8 cellular contexts compared by ENCODE assay signal in the genomic region with DNA sequence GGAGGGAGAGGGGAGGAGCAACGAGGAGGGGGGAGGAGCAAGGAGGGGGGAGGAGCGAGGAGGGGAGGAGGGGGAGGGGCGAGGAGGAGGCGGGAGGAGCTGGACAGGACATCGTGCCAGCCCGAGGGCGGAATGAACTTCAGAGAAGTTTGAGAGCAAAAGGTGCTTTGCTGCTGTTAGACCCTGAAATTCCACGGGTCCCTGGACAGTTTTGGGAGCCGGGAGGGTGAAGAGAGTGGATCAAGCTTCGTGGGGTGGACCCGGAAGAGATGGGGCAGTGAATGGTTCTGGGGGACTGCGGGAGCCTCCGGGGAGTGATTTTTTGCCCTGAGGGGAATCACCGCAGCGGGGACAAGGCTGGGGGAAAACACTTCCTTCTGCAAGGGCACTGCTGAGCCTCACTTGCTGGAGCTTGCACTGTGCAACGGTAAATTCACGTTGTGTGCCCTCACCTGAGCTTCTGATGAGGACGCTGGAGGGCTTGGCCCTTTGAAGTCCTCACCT. TPM values are rescaled to one million over a fixed set of nuclear protein-coding genes. Genes with fewer than 3 reads are reported as not detected.
DNase-seq lines count a peak whose midpoint lies in the region; ATAC-seq and TF ChIP-seq lines count a peak whose summit lies in the region.

No MANE protein-coding gene starts in this region.

- no peak overlapping the region for H3K9ac ChIP-seq in PC-3 (ENCODE audit: low read length)

- H3K9me2 ChIP-seq in PC-3 (replicated peaks; ENCODE audit: low read length) = no peaks in the 10 kb centered on the region

- TF ChIP-seq POLR2A in adrenal gland (IDR thresholded peaks at IDR 0.05) = no peak

- intact Hi-C loops in PC-3 (cut with micrococcal nuclease) = no loop called here
- intact Hi-C loops in adrenal gland (cut with DNase I) = no loop called here

- no TSS peak for BruUV-seq in PC-3 (replicated peaks; lab: Mats Ljungman, UMichigan)

- POLR2A ChIA-PET in GM10248 (lab: Yijun Ruan, JAX) = no interaction called here
- POLR2A ChIA-PET in PC-3 (lab: Charles Lee; ENCODE audit: unreplicated experiment) = interaction anchor here (0.6 to 0.7 kb wide), 2 partner anchors 61 to 181 kb away, joined by 3 read pairs; a partner anchor contains a TSS

- H3K27me3 ChIP-seq in PC-3 (ENCODE audit: low read length) = no peaks in the 10 kb centered on the region
- no peaks in the 10 kb centered on the region for H3K27me3 ChIP-seq in adrenal gland
- H3K27me3 ChIP-seq in mononuclear cell (ENCODE audit: insufficient read depth, low read length) = no peaks in the 10 kb centered on the region

- DNase-seq in GM10248 (ENCODE audit: extremely low spot score) (peak; percentile 72), PC-3 (peak; percentile 41), adrenal gland (peak in 4 of 7 donors; percentile 34 to 56 (median 43)), foreskin melanocyte (no peak)

- no peaks in the 10 kb centered on the region for H3K9me3 ChIP-seq in PC-3 (ENCODE audit: low read length)
- H3K9me3 ChIP-seq in adrenal gland (replicated peaks in 1 of 3) = no peaks in the 10 kb centered on the region
- no peaks in the 10 kb centered on the region for H3K9me3 ChIP-seq in mononuclear cell (ENCODE audit: low read depth, low read length)

- ATAC-seq in PC-3 (peak; percentile 55), GM18867 (IDR thresholded peaks at IDR 0.05; ENCODE audit: unreplicated experiment) (no peak), HG03342 (IDR thresholded peaks at IDR 0.05; ENCODE audit: unreplicated experiment) (no peak), HG02610 (IDR thresholded peaks at IDR 0.05; ENCODE audit: unreplicated experiment) (no peak)

- peak overlapping the region; percentile 90 for H2AFZ ChIP-seq in PC-3 (ENCODE audit: low read length)

- H4K20me1 ChIP-seq in PC-3 (ENCODE audit: low read length) = no peaks in the 10 kb centered on the region

- H3K79me2 ChIP-seq in PC-3 (ENCODE audit: low read length) = no peaks in the 10 kb centered on the region

- H3K27ac ChIP-seq in PC-3 (ENCODE audit: low read length) = no peak overlapping the region
- peak overlapping the region in 4 of 5 donors; percentile 10 to 91 (median 64) for H3K27ac ChIP-seq in adrenal gland

- CTCF ChIA-PET in GM10248 (lab: Yijun Ruan, JAX) = interaction anchor here (1.4 to 4.0 kb wide), 3 partner anchors 9 to 50 kb away, joined by 4 to 28 read pairs (median 5); no protein-coding TSS in a partner anchor
- CTCF ChIA-PET in PC-3 (lab: Charles Lee) = no interaction called here

- TF ChIP-seq CTCF in GM10248 (IDR thresholded peaks at IDR 0.05; ENCODE audit: control extremely low read depth, extremely low read depth, low read depth, missing control alignments) = no peak
- no peak for TF ChIP-seq CTCF in PC-3 (conservative IDR thresholded peaks at IDR 0.05; ENCODE audit: low read depth, low read length)
- TF ChIP-seq CTCF in adrenal gland (IDR thresholded peaks at IDR 0.05) = no peak

- no peaks in the 10 kb centered on the region for H3K36me3 ChIP-seq in PC-3 (ENCODE audit: low read depth, low read length)
- no peaks in the 10 kb centered on the region for H3K36me3 ChIP-seq in adrenal gland (replicated peaks in 1 of 2)

- H3K4me1 ChIP-seq in PC-3 (ENCODE audit: insufficient read depth, low read length) (peaks cover 4% of the 10 kb centered on the region), adrenal gland (replicated peaks in 1 of 2) (no peaks in the 10 kb centered on the region), mononuclear cell (ENCODE audit: insufficient read depth, low read length) (peaks cover 39% of the 10 kb centered on the region)

- 55 to 61% (median 57%) methylated on average over 15 to 17 of the region's 18 CpGs for WGBS in adrenal gland, 4 donors

- H3F3A ChIP-seq in PC-3 (ENCODE audit: low read length, unreplicated experiment) = no peaks in the 10 kb centered on the region

- H3K4me2 ChIP-seq in PC-3 (ENCODE audit: low read length) = peak overlapping the region; percentile 85

- H3K4me3 ChIP-seq in PC-3 (ENCODE audit: low read length) = peak overlapping the region; percentile 58
- peak overlapping the region in 1 of 4 donors; percentile 42 for H3K4me3 ChIP-seq in adrenal gland
- peak overlapping the region; percentile 57 for H3K4me3 ChIP-seq in mononuclear cell (ENCODE audit: low read length)

RNA-seq across cellular contexts. Expression of a gene that starts 10.7 kb away (rescaled TPM):
- total RNA-seq in PC-3 (2014; rRNA removed) (not detected in 2 replicates), adrenal gland (under 1 TPM in 6 of 8 donors, not detected in 2; 0.14 to 0.69 (median 0.24) TPM), mononuclear cell (9.7 TPM)
- under 1 TPM in 1 of 3 donors, not detected in 2; 0.16 TPM for polyA plus RNA-seq in adrenal gland

RNA-seq across cellular contexts. Expression of a gene that starts 21.4 kb away (rescaled TPM):
- total RNA-seq in PC-3 (2014; rRNA removed) (10.6 and 12.4 TPM in 2 replicates), adrenal gland (1 to 10 TPM; 1.2 to 9.8 (median 7.1) TPM), mononuclear cell (85.2 TPM)
- 10 to 100 TPM in 2 of 3 donors, under 1 TPM in 1; 0.55 to 77.2 (median 29.4) TPM for polyA plus RNA-seq in adrenal gland

RNA-seq across cellular contexts. Expression of a gene that starts 30.8 kb away (rescaled TPM):
- total RNA-seq in PC-3 (2014; rRNA removed) = 226 and 255 TPM in 2 replicates
- 100 to 1,000 TPM in 1 of 8 donors, 10 to 100 TPM in 7; 62.2 to 126 (median 86.4) TPM for total RNA-seq in adrenal gland
- 100 to 1,000 TPM; 113 to 174 (median 146) TPM for polyA plus RNA-seq in adrenal gland
- 62.5 TPM for total RNA-seq in mononuclear cell

RNA-seq across cellular contexts. Expression of a gene that starts 31.4 kb away (rescaled TPM):
- 13.8 and 23.8 TPM in 2 replicates for total RNA-seq in PC-3 (2014; rRNA removed)
- total RNA-seq in adrenal gland = 10 to 100 TPM; 13.8 to 28.2 (median 23.7) TPM
- 10 to 100 TPM; 18.2 to 30.6 (median 29.4) TPM for polyA plus RNA-seq in adrenal gland
- total RNA-seq in mononuclear cell = 6.2 TPM

RNA-seq across cellular contexts. Expression of a gene that starts 31.8 kb away (rescaled TPM):
- not detected in 2 replicates for total RNA-seq in PC-3 (2014; rRNA removed)
- not detected for total RNA-seq in adrenal gland
- not detected for polyA plus RNA-seq in adrenal gland
- total RNA-seq in mononuclear cell = not detected
